In genomic region chr4:182255421-182256190, GRCh38 we compare ENCODE assay signal across 1 cellular context.
TF ChIP-seq lines count a peak whose summit lies in the region.

No MANE protein-coding gene starts in this region.

TF ChIP-seq in HCT116, 20 proteins besides CTCF, POLR2A, EP300 and RAD21 (continued from another document):
- TF ChIP-seq ZBTB33 (IDR thresholded peaks at IDR 0.05; ENCODE audit: extremely low read depth, insufficient replicate concordance, low read length) (no peak), ATF3 (IDR thresholded peaks at IDR 0.05) (no peak), CBX3 (IDR thresholded peaks at IDR 0.05; ENCODE audit: low read depth) (no peak), CEBPB (IDR thresholded peaks at IDR 0.05; ENCODE audit: low read depth) (no peak), SIN3A (IDR thresholded peaks at IDR 0.05; ENCODE audit: low read depth) (no peak), JUND (IDR thresholded peaks at IDR 0.05) (no peak)
